7 cellular contexts compared by ENCODE assay signal in genomic region chr4:5489260-5489659, GRCh38.
"Had no signal": no experiment of that assay in that cellular context is flagged by ENCODE, and none has a peak within 500 bp of the region (broad histone marks: within the 10 kb centered on the region; RNA-seq: fewer than 3 reads in every experiment).

No MANE protein-coding gene starts in this region.

- FAIRE-seq: GM12878, GM12891, GM12892, GM18507, GM19239 had no signal

- DNase-seq: GDM1, GF-D8 had no signal

- H3K4me3 ChIP-seq: GM12878 had no signal
